In the genomic region with DNA sequence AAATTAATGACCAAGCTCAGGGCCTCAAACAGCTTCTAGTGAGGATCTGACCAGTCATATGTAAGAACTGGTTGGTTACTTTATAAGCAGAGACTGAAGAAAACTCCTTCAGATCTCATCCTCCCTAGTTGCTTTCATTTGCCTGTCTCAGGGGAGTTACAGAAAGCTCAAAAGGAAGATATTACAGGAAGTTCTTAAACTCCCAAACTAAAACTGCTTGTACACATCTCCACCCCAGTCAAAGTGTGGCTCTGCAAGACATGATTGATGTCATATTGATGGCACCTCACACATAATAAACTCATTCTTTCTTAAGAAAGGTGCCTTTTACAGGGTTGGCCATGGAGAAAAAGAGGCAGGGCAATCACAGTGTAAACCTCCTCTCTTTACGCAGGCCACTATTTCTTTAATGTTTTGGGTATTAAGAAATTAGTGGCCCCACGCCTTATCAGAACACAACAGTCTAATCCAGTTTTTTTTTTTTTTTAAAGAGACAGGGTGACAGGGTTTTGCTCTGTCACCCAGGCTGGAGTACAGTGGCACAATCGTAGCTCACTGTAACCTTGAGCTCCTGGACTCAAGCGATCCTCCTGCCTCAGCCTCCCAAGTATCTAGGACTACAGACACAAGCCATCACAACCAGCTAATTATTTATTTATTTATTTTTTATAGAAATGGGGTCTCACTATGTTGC, we compare ENCODE assay signal across 1 cellular context.
TF ChIP-seq lines count a peak whose summit lies in the region.

No MANE protein-coding gene starts in this region.

TF ChIP-seq in HepG2, 621 proteins besides CTCF, POLR2A, EP300 and RAD21 (continued from another document):
- TF ChIP-seq TERF1 (CRISPR knock-in tag; IDR thresholded peaks at IDR 0.05) (no peak), NRL (CRISPR knock-in tag; IDR thresholded peaks at IDR 0.05; ENCODE audit: borderline replicate concordance) (no peak), RFX5 (IDR thresholded peaks at IDR 0.05; ENCODE audit: low read depth, low read length) (no peak), ZNF451 (CRISPR knock-in tag; IDR thresholded peaks at IDR 0.05) (no peak), DNMT1 (CRISPR knock-in tag; IDR thresholded peaks at IDR 0.05) (no peak)
- TF ChIP-seq, protein P1, sequence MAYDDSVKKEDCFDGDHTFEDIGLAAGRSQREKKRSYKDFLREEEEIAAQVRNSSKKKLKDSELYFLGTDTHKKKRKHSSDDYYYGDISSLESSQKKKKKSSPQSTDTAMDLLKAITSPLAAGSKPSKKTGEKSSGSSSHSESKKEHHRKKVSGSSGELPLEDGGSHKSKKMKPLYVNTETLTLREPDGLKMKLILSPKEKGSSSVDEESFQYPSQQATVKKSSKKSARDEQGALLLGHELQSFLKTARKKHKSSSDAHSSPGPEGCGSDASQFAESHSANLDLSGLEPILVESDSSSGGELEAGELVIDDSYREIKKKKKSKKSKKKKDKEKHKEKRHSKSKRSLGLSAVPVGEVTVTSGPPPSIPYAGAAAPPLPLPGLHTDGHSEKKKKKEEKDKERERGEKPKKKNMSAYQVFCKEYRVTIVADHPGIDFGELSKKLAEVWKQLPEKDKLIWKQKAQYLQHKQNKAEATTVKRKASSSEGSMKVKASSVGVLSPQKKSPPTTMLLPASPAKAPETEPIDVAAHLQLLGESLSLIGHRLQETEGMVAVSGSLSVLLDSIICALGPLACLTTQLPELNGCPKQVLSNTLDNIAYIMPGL (CRISPR knock-in tag; IDR thresholded peaks at IDR 0.05; ENCODE audit: borderline replicate concordance in 1 of 2, low read depth in 1 of 2) = no peak
